Comparison of ENCODE assay signal across 20 cellular contexts in the genomic region with DNA sequence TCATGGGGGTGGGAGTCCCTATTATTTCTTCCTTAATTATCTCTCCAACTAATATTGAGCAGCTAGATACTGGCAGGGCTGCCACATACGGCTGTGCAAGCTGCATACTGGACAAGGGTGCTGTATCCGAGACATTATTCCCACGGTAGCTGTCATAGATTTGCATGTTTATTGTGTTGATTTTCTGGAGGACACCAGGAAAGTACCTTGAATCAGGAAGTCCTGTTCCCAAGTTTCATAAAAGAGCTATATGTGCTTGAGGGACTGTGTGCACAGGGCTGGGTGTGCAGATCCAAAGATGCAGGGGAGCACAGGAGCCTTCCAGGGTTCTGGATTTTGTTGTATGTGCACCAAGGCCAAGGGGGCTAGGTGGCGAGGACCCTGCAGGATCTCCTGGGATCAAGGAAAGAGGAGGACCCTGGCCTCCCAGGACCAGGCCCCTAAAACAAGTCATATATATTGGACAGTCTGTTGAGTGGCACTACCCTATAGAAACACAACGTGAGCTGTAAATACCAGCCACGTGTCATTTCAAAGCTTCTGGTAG.
DNase-seq lines count a peak whose midpoint lies in the region; ATAC-seq, FAIRE-seq and TF ChIP-seq lines count a peak whose summit lies in the region.
"Had no signal": no experiment of that assay in that cellular context is flagged by ENCODE, and none has a peak within 500 bp of the region (broad histone marks: within the 10 kb centered on the region; RNA-seq: fewer than 3 reads in every experiment).

No MANE protein-coding gene starts in this region.

- FAIRE-seq in bronchial epithelial cell (lab: Jason Lieb, UNC) (no peak), HepG2 (lab: Jason Lieb, UNC) (no peak)

- H3K36me3 ChIP-seq in right atrium auricular region = no peaks in the 10 kb centered on the region
- H3K36me3 ChIP-seq in bronchial epithelial cell (ENCODE audit: control insufficient read depth, insufficient read depth, low read length) = no peaks in the 10 kb centered on the region
- H3K36me3 ChIP-seq in mesendoderm (ENCODE audit: control insufficient read depth, insufficient read depth, low read length) = no peaks in the 10 kb centered on the region
- no peaks in the 10 kb centered on the region for H3K36me3 ChIP-seq in HepG2 (replicated peaks in 1 of 2; ENCODE audit: control insufficient read depth in 1 of 2, insufficient read depth in 2 of 2, low read length in 2 of 2)
- H3K36me3 ChIP-seq: BLaER1, heart left ventricle, WERI-Rb-1 had no signal

- CTCF ChIA-PET in HepG2 (lab: Yijun Ruan, JAX; ENCODE audit: low intra/inter-chr PET ratio, low total read pairs) = no interaction called here

- H2BK15ac ChIP-seq in mesendoderm (replicated peaks; ENCODE audit: low read depth) = no peak overlapping the region

- no peaks in the 10 kb centered on the region for H3K79me1 ChIP-seq in mesendoderm (ENCODE audit: low read length)

- H3K9me3 ChIP-seq in right atrium auricular region (no peaks in the 10 kb centered on the region), right cardiac atrium (ENCODE audit: control insufficient read depth, low read length) (no peaks in the 10 kb centered on the region), HepG2 (ENCODE audit: low read length) (no peaks in the 10 kb centered on the region)
- H3K9me3 ChIP-seq: BLaER1, psoas muscle had no signal

- 87% methylated on average over 6 of the region's 6 CpGs for WGBS in right cardiac atrium
- no CpG with 5 or more reads among the region's 6 CpGs for WGBS in mesendoderm (ENCODE audit: extremely low coverage, insufficient coverage, low lambda C conversion rate)
- 65% methylated on average over 5 of the region's 6 CpGs for WGBS in HepG2 (ENCODE audit: low lambda C conversion rate)

- H3K23ac ChIP-seq in mesendoderm (ENCODE audit: low read length) = no peak overlapping the region

- H3K9ac ChIP-seq in mesendoderm (ENCODE audit: low read length) (no peak overlapping the region), HepG2 (ENCODE audit: insufficient read depth, low read depth, low read length) (no peak overlapping the region)
- H3K9ac ChIP-seq: BLaER1 had no signal

- H3K4me2 ChIP-seq in mesendoderm (ENCODE audit: low read length) = no peak overlapping the region
- H3K4me2 ChIP-seq in HepG2 (ENCODE audit: low read depth, low read length) = no peak overlapping the region

- ATAC-seq in right cardiac atrium (no peak), HepG2 (no peak), GM19035 (IDR thresholded peaks at IDR 0.05; ENCODE audit: unreplicated experiment) (no peak)
- ATAC-seq: psoas muscle had no signal

- intact Hi-C loops in right cardiac atrium (cut with DNase I) = no loop called here
- intact Hi-C loops in HepG2 (cut with micrococcal nuclease; ENCODE audit: unreplicated experiment) = no loop called here

- no peak overlapping the region for H4K8ac ChIP-seq in mesendoderm (ENCODE audit: low read depth, low read length)

- BruUV-seq in HepG2 (replicated peaks; lab: Mats Ljungman, UMichigan) = no TSS peak

- H3K18ac ChIP-seq in mesendoderm (ENCODE audit: low read length) = no peak overlapping the region

- H3K4me1 ChIP-seq in right atrium auricular region (peaks cover 0 to 10% of the 10 kb centered on the region in 2 donors), right cardiac atrium (ENCODE audit: control insufficient read depth, insufficient read depth, low read length) (peaks cover 2% of the 10 kb centered on the region), mesendoderm (ENCODE audit: control insufficient read depth, low read depth, low read length) (peaks cover 7% of the 10 kb centered on the region), HepG2 (ENCODE audit: insufficient read depth, low read length) (peaks cover 13% of the 10 kb centered on the region; the same call in 1 of the 2 replicates)
- H3K4me1 ChIP-seq: psoas muscle had no signal

- H3K56ac ChIP-seq in mesendoderm (ENCODE audit: low read length) = no peak overlapping the region

- POLR2A ChIA-PET in HepG2 (lab: Yijun Ruan, JAX) = no interaction called here

- H2BK120ac ChIP-seq in mesendoderm (ENCODE audit: low read depth, low read length) = no peak overlapping the region

- H2AFZ ChIP-seq in HepG2 (ENCODE audit: low read length) = no peak overlapping the region

- DNase-seq in right atrium auricular region (ENCODE audit: low spot score) = peak; percentile 50
- DNase-seq in right cardiac atrium = no peak
- peak; percentile 16 for DNase-seq in bronchial epithelial cell (ENCODE audit: low read depth)
- no peak for DNase-seq in mesendoderm
- no peak for DNase-seq in stimulated activated CD4-positive, alpha-beta T cell treated with anti-CD3 and anti-CD28 coated beads, Interleukin-15, amount 100 ng/mL, for 24 hours
- no peak for DNase-seq in GM03348 (ENCODE audit: low spot score)
- DNase-seq in HepG2 (ENCODE audit: low spot score) = no peak
- DNase-seq: activated CD4-positive, alpha-beta T cell treated with anti-CD3 and anti-CD28 coated beads for 48 hours; activated naive CD8-positive, alpha-beta T cell treated with anti-CD3 and anti-CD28 coated beads, Interleukin-2, amount 50 U/mL, for 24 hours; activated T-cell treated with anti-CD3 and anti-CD28 coated beads, Interleukin-2, amount 50 U/mL, for 24 hours; DND-41; effector CD4-positive, alpha-beta T cell; heart left ventricle; NCI-H446 treated with DMSO at 0.1 percent for 48 hours; Right ventricle myocardium superior; T-helper 9 cell; WERI-Rb-1 had no signal

- H2AK5ac ChIP-seq in mesendoderm (ENCODE audit: low read length) = no peak overlapping the region

- TF ChIP-seq EP300 in HepG2 (IDR thresholded peaks at IDR 0.05; ENCODE audit: low read depth in 2 of 2, low read length in 2 of 2) = no peak
- TF ChIP-seq EP300 in HepG2 (CRISPR knock-in tag; IDR thresholded peaks at IDR 0.05; ENCODE audit: borderline replicate concordance) = no peak

- TF ChIP-seq POLR2A in HepG2 (IDR thresholded peaks at IDR 0.05; ENCODE audit: insufficient read depth in 1 of 2, low read depth in 2 of 2, low read length in 2 of 2) = no peak

- no peak overlapping the region for H4K5ac ChIP-seq in mesendoderm (ENCODE audit: low read length)

- no peaks in the 10 kb centered on the region for H3K27me3 ChIP-seq in right atrium auricular region
- no peaks in the 10 kb centered on the region for H3K27me3 ChIP-seq in right cardiac atrium (ENCODE audit: control insufficient read depth, insufficient read depth)
- no peaks in the 10 kb centered on the region for H3K27me3 ChIP-seq in bronchial epithelial cell (ENCODE audit: control insufficient read depth, insufficient read depth, low read length)
- no peaks in the 10 kb centered on the region for H3K27me3 ChIP-seq in mesendoderm (ENCODE audit: insufficient read depth, low read length, poor library complexity)
- H3K27me3 ChIP-seq in HepG2 (ENCODE audit: control insufficient read depth in 1 of 2, insufficient read depth in 2 of 2, low read length in 2 of 2) = peaks cover 1 to 30% of the 10 kb centered on the region in 2 experiments; a peak in 4 of 5 replicates

- no peak overlapping the region for H3K27ac ChIP-seq in right atrium auricular region
- no peak overlapping the region for H3K27ac ChIP-seq in right cardiac atrium (ENCODE audit: low read length)
- H3K27ac ChIP-seq in mesendoderm (ENCODE audit: low read depth, low read length) = no peak overlapping the region
- H3K27ac ChIP-seq in HepG2 (ENCODE audit: extremely low read length, insufficient read depth, low read length) = no peak overlapping the region
- H3K27ac ChIP-seq: BLaER1, heart left ventricle, psoas muscle, WERI-Rb-1 had no signal

- H4K20me1 ChIP-seq in HepG2 (ENCODE audit: insufficient read depth, low read length) = 0 out of 2 replicates have a peak, but pooled peaks cover 3% of the 10 kb centered on the region
- H4K20me1 ChIP-seq: BLaER1 had no signal

- H3K79me2 ChIP-seq in mesendoderm (ENCODE audit: control insufficient read depth, insufficient read depth, low read length) (no peaks in the 10 kb centered on the region), HepG2 (ENCODE audit: insufficient read depth, low read length) (no peaks in the 10 kb centered on the region)

- no peak for TF ChIP-seq CTCF in right atrium auricular region (IDR thresholded peaks at IDR 0.05)
- TF ChIP-seq CTCF in bronchial epithelial cell (IDR thresholded peaks at IDR 0.05; ENCODE audit: insufficient read depth, low read length, severe bottlenecking) = no peak
- no peak for TF ChIP-seq CTCF in HepG2 (CRISPR knock-in tag; IDR thresholded peaks at IDR 0.05)

- no peak overlapping the region for H2BK5ac ChIP-seq in mesendoderm (ENCODE audit: low read length)

- in situ Hi-C loops in HepG2 (cut with HindIII; ENCODE audit: extremely low pct_ligation_motif_present, low pct_unique_long_range_greater_than_20kb) = no loop called here

- peak overlapping the region; percentile 8 for H3K4ac ChIP-seq in mesendoderm (ENCODE audit: low read depth, low read length)

- no peak overlapping the region for H3K4me3 ChIP-seq in right atrium auricular region
- H3K4me3 ChIP-seq in right cardiac atrium (ENCODE audit: low read length) = no peak overlapping the region
- H3K4me3 ChIP-seq in bronchial epithelial cell (ENCODE audit: low read depth, low read length) = no peak overlapping the region
- no peak overlapping the region for H3K4me3 ChIP-seq in mesendoderm (ENCODE audit: low read length)
- H3K4me3 ChIP-seq in HepG2 (replicated peaks in 1 of 3; ENCODE audit: insufficient read depth in 1 of 3, low read depth in 2 of 3, low read length in 3 of 3) = no peak overlapping the region
- H3K4me3 ChIP-seq: BLaER1, heart left ventricle, psoas muscle had no signal

- no peak for TF ChIP-seq RAD21 in HepG2 (CRISPR knock-in tag; IDR thresholded peaks at IDR 0.05)

TF ChIP-seq in HepG2, 621 proteins besides CTCF, POLR2A, EP300 and RAD21:
- TF ChIP-seq MTA3 (CRISPR knock-in tag; IDR thresholded peaks at IDR 0.05) (no peak), ZNF441 (CRISPR knock-in tag; IDR thresholded peaks at IDR 0.05; ENCODE audit: borderline replicate concordance) (no peak), ZNF546 (CRISPR knock-in tag; conservative IDR thresholded peaks at IDR 0.05) (no peak), SMC3 (IDR thresholded peaks at IDR 0.05; ENCODE audit: low read length) (no peak), MYNN (CRISPR knock-in tag; IDR thresholded peaks at IDR 0.05; ENCODE audit: low read depth) (no peak), GFI1 (CRISPR knock-in tag; IDR thresholded peaks at IDR 0.05; ENCODE audit: borderline replicate concordance) (no peak), ATF7-NPFF (CRISPR knock-in tag; IDR thresholded peaks at IDR 0.05; ENCODE audit: low read depth) (no peak), NCOA2 (CRISPR knock-in tag; IDR thresholded peaks at IDR 0.05) (no peak), NR2F2 (IDR thresholded peaks at IDR 0.05; ENCODE audit: borderline replicate concordance, low read depth) (no peak)
TF ChIP-seq in HepG2: peak in this region for 0.

Comparison
In these comparisons a context has a peak if more than half of its experiments do, and no peak if none do; other contexts are left out.
1. DNase-seq: peak in right atrium auricular region (single experiment) and bronchial epithelial cell (single experiment); none in right cardiac atrium (0 of 3), mesendoderm (single experiment), stimulated activated CD4-positive, alpha-beta T cell treated with anti-CD3 and anti-CD28 coated beads, Interleukin-15, amount 100 ng/mL, for 24 hours (single experiment), GM03348 (single experiment) and HepG2 (single experiment).